ENCODE assay signal across 31 cellular contexts in genomic region chr11:131413217-131413616, GRCh38. TPM values are rescaled to one million over a fixed set of nuclear protein-coding genes. Genes with fewer than 3 reads are reported as not detected.
DNase-seq lines count a peak whose midpoint lies in the region; ATAC-seq and TF ChIP-seq lines count a peak whose summit lies in the region.
"Had no signal": no experiment of that assay in that cellular context is flagged by ENCODE, and none has a peak within 500 bp of the region (broad histone marks: within the 10 kb centered on the region; RNA-seq: fewer than 3 reads in every experiment).

No MANE protein-coding gene starts in this region.

- no peaks in the 10 kb centered on the region for H3K27me3 ChIP-seq in right atrium auricular region
- H3K27me3 ChIP-seq: BE2C, BLaER1 had no signal

- H3K27ac ChIP-seq in right atrium auricular region (no peak overlapping the region), VCaP (peak overlapping the region; percentile 86; the same call in 1 of the 2 replicates)
- H3K27ac ChIP-seq: 22Rv1; A549; BLaER1; BLaER1 treated with 17β-estradiol and CSF1 and Interleukin-3, amounts not matched to agents 10 nM and 100 nM had no signal

- no peaks in the 10 kb centered on the region for H3K36me3 ChIP-seq in right atrium auricular region
- H3K36me3 ChIP-seq: BE2C; BLaER1; BLaER1 treated with 17β-estradiol and CSF1 and Interleukin-3, amounts not matched to agents 10 nM and 100 nM had no signal

- peak; percentile 36 for DNase-seq in right atrium auricular region (ENCODE audit: low spot score)
- no peak for DNase-seq in left ventricle myocardium superior
- DNase-seq in posterior vena cava (ENCODE audit: low spot score) = peak; percentile 71
- DNase-seq: 8988T; ACHN; AML-193; BE2C; C1 segment of cervical spinal cord; Caco-2; Calu3; CD4-positive, alpha-beta memory T cell; CD4-positive, alpha-beta T cell; CD4-positive, CD25-positive, alpha-beta regulatory T cell; CD8-positive, alpha-beta memory T cell; CD8-positive, alpha-beta T cell; COR-L47; DMS 273 treated with DMSO at 0.1 percent for 48 hours; DMS153; DMS53; DMS79; DMS79 treated with DMSO at 0.1 percent for 48 hours; DND-41; EL had no signal

- ATAC-seq in left ventricle myocardium superior (no peak), GM21723 (IDR thresholded peaks at IDR 0.05; ENCODE audit: unreplicated experiment) (no peak), HG03159 (IDR thresholded peaks at IDR 0.05; ENCODE audit: unreplicated experiment) (no peak)
- ATAC-seq: A549; CD8-positive, alpha-beta T cell had no signal

- intact Hi-C loops in left ventricle myocardium superior (cut with micrococcal nuclease) = no loop called here
- intact Hi-C loops in posterior vena cava (cut with DNase I) = no loop called here

- no peak for TF ChIP-seq CTCF in right atrium auricular region (IDR thresholded peaks at IDR 0.05)
- TF ChIP-seq CTCF in VCaP (conservative IDR thresholded peaks at IDR 0.05) = no peak

- no peak overlapping the region for H3K4me3 ChIP-seq in right atrium auricular region
- H3K4me3 ChIP-seq: A549; BLaER1; BLaER1 treated with 17β-estradiol and CSF1 and Interleukin-3, amounts not matched to agents 10 nM and 100 nM had no signal

- no peaks in the 10 kb centered on the region for H3K4me1 ChIP-seq in right atrium auricular region
- H3K4me1 ChIP-seq: A549, BE2C, BLaER1, Caco-2 had no signal

- no peaks in the 10 kb centered on the region for H3K9me3 ChIP-seq in right atrium auricular region
- H3K9me3 ChIP-seq: A549; BE2C; BLaER1; BLaER1 treated with 17β-estradiol and CSF1 and Interleukin-3, amounts not matched to agents 10 nM and 100 nM; Caco-2 had no signal

RNA-seq across cellular contexts. Expression of gene NTM, which starts 42.8 kb away (rescaled TPM):
- total RNA-seq in right atrium auricular region (10 to 100 TPM; 19.1 to 44.7 TPM), left ventricle myocardium superior (3.3 TPM), posterior vena cava (10 to 100 TPM in 1 of 2 donors, 1 to 10 TPM in 1; 8.2 to 16.1 TPM)
- total RNA-seq: B cell; Calu3; CD4-positive, alpha-beta memory T cell; CD4-positive, alpha-beta T cell; CD4-positive, CD25-positive, alpha-beta regulatory T cell; CD8-positive, alpha-beta memory T cell; CD8-positive, alpha-beta T cell had no signal
